In genomic region chr7:39720586-39720985, GRCh38 we compare ENCODE assay signal across 15 cellular contexts.
DNase-seq lines count a peak whose midpoint lies in the region; ATAC-seq, FAIRE-seq and TF ChIP-seq lines count a peak whose summit lies in the region.
"Had no signal": no experiment of that assay in that cellular context is flagged by ENCODE, and none has a peak within 500 bp of the region (broad histone marks: within the 10 kb centered on the region; RNA-seq: fewer than 3 reads in every experiment).

No MANE protein-coding gene starts in this region.

- H3K9me3 Mint-ChIP-seq in stimulated activated effector memory CD8-positive, alpha-beta T cell treated with anti-CD3 and anti-CD28 coated beads, Interleukin-12 subunit alpha, Interleukin-12 subunit beta, amount 100 ng/mL, for 72 hours: peaks cover 2% of the 10 kb centered on the region

- H3K27ac ChIP-seq in foreskin keratinocyte: peak overlapping the region; percentile 69
- H3K27ac ChIP-seq: GM23248, heart right ventricle had no signal

- H3K27me3 ChIP-seq in foreskin keratinocyte: no peaks in the 10 kb centered on the region
- H3K27me3 ChIP-seq: heart right ventricle had no signal

- peaks cover 4% of the 10 kb centered on the region for H3K4me1 ChIP-seq in foreskin keratinocyte
- H3K4me1 ChIP-seq: heart right ventricle had no signal

- no peaks in the 10 kb centered on the region for H3K36me3 Mint-ChIP-seq in stimulated activated effector memory CD8-positive, alpha-beta T cell treated with anti-CD3 and anti-CD28 coated beads, Interleukin-12 subunit alpha, Interleukin-12 subunit beta, amount 100 ng/mL, for 72 hours

- DNase-seq in ELF-1 (ENCODE audit: low read depth, low spot score) (peak; percentile 82), NCI-H526 treated with DMSO at 0.1 percent for 48 hours (lab: John Stamatoyannopoulos, UW) (peak; percentile 64), foreskin keratinocyte (peak; percentile 84 to 91), sciatic nerve (ENCODE audit: low spot score) (no peak), HTR-8/SVneo (ENCODE audit: insufficient read length, low spot score) (no peak), GM10248 (ENCODE audit: extremely low spot score) (no peak)
- no peak for DNase-seq in stimulated activated effector memory CD8-positive, alpha-beta T cell treated with anti-CD3 and anti-CD28 coated beads, Interleukin-12 subunit alpha, Interleukin-12 subunit beta, amount 100 ng/mL, for 72 hours (ENCODE audit: low spot score in 2 of 2)
- DNase-seq: activated T-cell treated with anti-CD3 and anti-CD28 coated beads, Interleukin-2, amount 50 U/mL, for 4 hours; cortex of kidney; GM23248; heart right ventricle; NCI-H2171 treated with DMSO at 0.1 percent for 48 hours; stimulated activated CD4-positive, alpha-beta T cell treated with anti-CD3 and anti-CD28 coated beads, Interleukin-4, amount 100 ng/mL, for 24 hours had no signal

- POLR2A ChIA-PET in GM10248 (lab: Yijun Ruan, JAX): no interaction called here

- TF ChIP-seq CTCF in foreskin keratinocyte (conservative IDR thresholded peaks at IDR 0.05) (no peak), GM10248 (IDR thresholded peaks at IDR 0.05; ENCODE audit: control extremely low read depth, extremely low read depth, low read depth, missing control alignments) (no peak)

- no peak overlapping the region for H3K27ac Mint-ChIP-seq in stimulated activated effector memory CD8-positive, alpha-beta T cell treated with anti-CD3 and anti-CD28 coated beads, Interleukin-12 subunit alpha, Interleukin-12 subunit beta, amount 100 ng/mL, for 72 hours

- FAIRE-seq in HTR-8/SVneo (lab: Jason Lieb, UNC): no peak

- no peaks in the 10 kb centered on the region for H3K4me1 Mint-ChIP-seq in stimulated activated effector memory CD8-positive, alpha-beta T cell treated with anti-CD3 and anti-CD28 coated beads, Interleukin-12 subunit alpha, Interleukin-12 subunit beta, amount 100 ng/mL, for 72 hours
- H3K4me1 Mint-ChIP-seq: neural crest cell had no signal

- intact Hi-C loops in sciatic nerve (cut with DNase I): no loop called here

- H3K4me3 Mint-ChIP-seq in stimulated activated effector memory CD8-positive, alpha-beta T cell treated with anti-CD3 and anti-CD28 coated beads, Interleukin-12 subunit alpha, Interleukin-12 subunit beta, amount 100 ng/mL, for 72 hours: no peak overlapping the region
- H3K4me3 Mint-ChIP-seq: activated T-cell treated with anti-CD3 and anti-CD28 coated beads, Interleukin-2, amount 50 U/mL, for 4 hours; neural crest cell had no signal

- CTCF ChIA-PET in GM10248 (lab: Yijun Ruan, JAX): interaction anchor here (1.8 kb wide), 1 partner anchor 140 kb away, joined by 6 read pairs; no protein-coding TSS in a partner anchor

- ATAC-seq in foreskin keratinocyte (peak; percentile 99), sciatic nerve (peak; percentile 41), HG03097 (IDR thresholded peaks at IDR 0.05; ENCODE audit: low FRiP score, unreplicated experiment) (no peak)
- no peak for ATAC-seq in stimulated activated effector memory CD8-positive, alpha-beta T cell treated with anti-CD3 and anti-CD28 coated beads, Interleukin-12 subunit alpha, Interleukin-12 subunit beta, amount 100 ng/mL, for 72 hours
- ATAC-seq: activated T-cell treated with anti-CD3 and anti-CD28 coated beads, Interleukin-2, amount 50 U/mL, for 4 hours; heart right ventricle had no signal

Comparison
In these comparisons a context has a peak if more than half of its experiments do, and no peak if none do; other contexts are left out.
1. DNase-seq: peak in ELF-1 (single experiment), NCI-H526 treated with DMSO at 0.1 percent for 48 hours (single experiment) and foreskin keratinocyte (2 of 2); none in sciatic nerve (single experiment), HTR-8/SVneo (single experiment), stimulated activated effector memory CD8-positive, alpha-beta T cell treated with anti-CD3 and anti-CD28 coated beads, Interleukin-12 subunit alpha, Interleukin-12 subunit beta, amount 100 ng/mL, for 72 hours (0 of 2) and GM10248 (single experiment).
2. ATAC-seq: peak in foreskin keratinocyte (single experiment) and sciatic nerve (single experiment); none in HG03097 (single experiment) and stimulated activated effector memory CD8-positive, alpha-beta T cell treated with anti-CD3 and anti-CD28 coated beads, Interleukin-12 subunit alpha, Interleukin-12 subunit beta, amount 100 ng/mL, for 72 hours (single experiment).